Comparison of ENCODE assay signal across 17 cellular contexts in the genomic region with DNA sequence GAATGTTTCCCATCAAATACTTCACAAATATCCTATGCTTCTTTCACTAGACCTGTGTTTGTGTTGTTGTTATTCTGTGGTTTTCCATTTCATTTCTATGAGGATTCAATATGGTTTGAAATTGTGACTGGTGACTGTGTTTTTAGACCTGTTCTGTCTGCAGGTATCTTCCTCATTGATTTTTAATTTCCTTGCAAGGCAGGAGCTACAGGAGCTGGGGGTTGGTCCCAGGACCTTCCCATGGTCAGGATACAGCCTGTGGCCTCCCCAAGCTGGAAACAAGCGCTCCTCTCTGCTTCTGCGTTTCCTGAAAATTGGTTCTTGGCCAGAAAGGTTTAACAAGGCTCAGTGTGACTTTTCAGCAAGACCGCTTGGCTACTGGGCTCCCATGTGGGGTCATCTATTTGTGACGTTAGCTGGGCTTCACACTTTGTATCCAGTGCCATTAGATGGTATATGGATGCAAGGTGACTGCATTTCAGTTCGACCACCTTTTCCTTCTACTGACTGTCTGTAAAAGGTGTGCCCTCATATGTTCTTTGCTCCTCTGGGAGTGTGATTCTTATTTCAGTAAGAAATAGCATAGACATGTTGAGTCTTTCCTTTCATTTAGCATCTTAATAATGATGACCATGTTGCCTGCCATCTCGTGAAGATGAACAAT. TPM values are rescaled to one million over a fixed set of nuclear protein-coding genes. Genes with fewer than 3 reads are reported as not detected.
A peak's percentile ranks its signal among the peaks of the same experiment; 100 is the strongest.
DNase-seq lines count a peak whose midpoint lies in the region; ATAC-seq and TF ChIP-seq lines count a peak whose summit lies in the region.
"Had no signal": no experiment of that assay in that cellular context is flagged by ENCODE, and none has a peak within 500 bp of the region (broad histone marks: within the 10 kb centered on the region; RNA-seq: fewer than 3 reads in every experiment).

No MANE protein-coding gene starts in this region.

- H3K36me3 ChIP-seq in BLaER1, result no peaks in the 10 kb centered on the region
- peaks cover 21% of the 10 kb centered on the region for H3K36me3 ChIP-seq in OCI-LY3 (replicated peaks; ENCODE audit: low read depth, low read length)
- H3K36me3 ChIP-seq in spleen, result no peaks in the 10 kb centered on the region

- H3K9me3 ChIP-seq in BLaER1 (no peaks in the 10 kb centered on the region), OCI-LY3 (ENCODE audit: insufficient read depth, low read length) (no peaks in the 10 kb centered on the region), spleen (no peaks in the 10 kb centered on the region)

- TF ChIP-seq POLR2A in spleen (IDR thresholded peaks at IDR 0.05), result no peak

- no peak overlapping the region for H3K27ac ChIP-seq in BLaER1
- peak overlapping the region; percentile 91 for H3K27ac ChIP-seq in OCI-LY3 (ENCODE audit: low read length)
- peak overlapping the region in 1 of 8 donors; percentile 67 for H3K27ac ChIP-seq in spleen
- H3K27ac ChIP-seq: C4-2B had no signal

- H3K79me2 ChIP-seq in OCI-LY3 (ENCODE audit: low read length), result peaks cover 64% of the 10 kb centered on the region

- DNase-seq in chondrocyte (ENCODE audit: low spot score) (peak; percentile 11), spleen (peak; percentile 21), T-helper 1 cell (no peak), GOT3 (lab: John Stamatoyannopoulos, UW) (no peak), DMS53 treated with DMSO at 0.1 percent for 48 hours (lab: John Stamatoyannopoulos, UW; ENCODE audit: unreplicated experiment) (no peak)
- DNase-seq: 8988T; AML-193; CD4-positive, alpha-beta memory T cell; DMS79 treated with DMSO at 0.1 percent for 48 hours; GDM1; IMR-90 had no signal

- 84 to 89% (median 86%) methylated on average over 6 of the region's 6 CpGs for WGBS in spleen, 5 donors

- no peak overlapping the region for H2AFZ ChIP-seq in OCI-LY3 (ENCODE audit: low read depth, low read length)

- H3K4me1 ChIP-seq in BLaER1 (peaks cover 84% of the 10 kb centered on the region), OCI-LY3 (ENCODE audit: low read length) (peaks cover 80% of the 10 kb centered on the region), spleen (peaks cover 0 to 40% (median 14%) of the 10 kb centered on the region in 6 donors)

- H3K4me1 Mint-ChIP-seq in chondrocyte (ENCODE audit: low read depth), result no peaks in the 10 kb centered on the region
- H3K4me1 Mint-ChIP-seq: CD4-positive, alpha-beta memory T cell had no signal

- H3K9ac ChIP-seq in BLaER1 (no peak overlapping the region), OCI-LY3 (ENCODE audit: low read length) (no peak overlapping the region)

- no peak for TF ChIP-seq CTCF in OCI-LY3 (IDR thresholded peaks at IDR 0.05; ENCODE audit: low read depth, low read length)
- no peak for TF ChIP-seq CTCF in chondrocyte (IDR thresholded peaks at IDR 0.05)
- no peak for TF ChIP-seq CTCF in spleen (IDR thresholded peaks at IDR 0.05 in 8 of 11, conservative IDR thresholded peaks at IDR 0.05 in 3 of 11)

- peaks cover 10% of the 10 kb centered on the region for H4K20me1 ChIP-seq in BLaER1
- no peaks in the 10 kb centered on the region for H4K20me1 ChIP-seq in OCI-LY3 (ENCODE audit: insufficient read depth, low read length)

- peaks cover 51% of the 10 kb centered on the region for H3K27me3 Mint-ChIP-seq in chondrocyte (ENCODE audit: low read depth)

- H3K4me2 ChIP-seq in BLaER1, result peak overlapping the region; percentile 84
- H3K4me2 ChIP-seq in OCI-LY3 (ENCODE audit: low read length), result no peak overlapping the region

- no peak overlapping the region for H3K27ac Mint-ChIP-seq in chondrocyte (ENCODE audit: unreplicated experiment)
- H3K27ac Mint-ChIP-seq: CD4-positive, alpha-beta memory T cell had no signal

- H3K4me3 Mint-ChIP-seq in chondrocyte (ENCODE audit: unreplicated experiment), result no peak overlapping the region
- H3K4me3 Mint-ChIP-seq: CD4-positive, alpha-beta memory T cell had no signal

- no peaks in the 10 kb centered on the region for H3K27me3 ChIP-seq in BLaER1
- H3K27me3 ChIP-seq in OCI-LY3 (ENCODE audit: low read depth, low read length), result no peaks in the 10 kb centered on the region
- H3K27me3 ChIP-seq in spleen (replicated peaks in 1 of 7), result no peaks in the 10 kb centered on the region

- H3K9me3 Mint-ChIP-seq in chondrocyte (ENCODE audit: low read depth), result no peaks in the 10 kb centered on the region
- H3K9me3 Mint-ChIP-seq: CD4-positive, alpha-beta memory T cell had no signal

- no peaks in the 10 kb centered on the region for H3K36me3 Mint-ChIP-seq in chondrocyte (ENCODE audit: low read depth)
- H3K36me3 Mint-ChIP-seq: CD4-positive, alpha-beta memory T cell had no signal

- no peak overlapping the region for H3K4me3 ChIP-seq in BLaER1
- H3K4me3 ChIP-seq in OCI-LY3 (ENCODE audit: low read length), result no peak overlapping the region
- no peak overlapping the region for H3K4me3 ChIP-seq in spleen

- intact Hi-C loops in spleen (cut with DNase I; ENCODE audit: low total_unique reads), result no loop called here

- ATAC-seq in GM21423 (IDR thresholded peaks at IDR 0.05; ENCODE audit: unreplicated experiment), result no peak
- ATAC-seq: HCT116 had no signal

RNA-seq across cellular contexts. Expression of a gene that starts 21.5 kb away (rescaled TPM):
- not detected in 3 replicates for total RNA-seq in chondrocyte
- 100 to 1,000 TPM in 5 of 7 donors, 10 to 100 TPM in 2; 55.9 to 720 (median 130) TPM for total RNA-seq in spleen
- 100 to 1,000 TPM in 1 of 3 donors, 10 to 100 TPM in 2; 80.3 to 201 (median 93.0) TPM for polyA plus RNA-seq in spleen
- total RNA-seq: CD4-positive, alpha-beta memory T cell; HT-29; IMR-90 had no signal
- polyA plus RNA-seq: IMR-90 had no signal

Comparison
In these comparisons a context has a peak if more than half of its experiments do, and no peak if none do; other contexts are left out.
1. DNase-seq: peak in chondrocyte (single experiment) and spleen (single experiment); none in T-helper 1 cell (0 of 5), GOT3 (single experiment) and DMS53 treated with DMSO at 0.1 percent for 48 hours (single experiment).
2. RNA of a gene that starts 21.5 kb away (total RNA-seq): 55.9 to 720 TPM in spleen; not detected in chondrocyte; every median in the first group is over 10 times any median in the second.